Comparison of ENCODE assay signal across 12 cellular contexts in genomic region chr13:39016087-39016486, GRCh38. TPM values are rescaled to one million over a fixed set of nuclear protein-coding genes. Genes with fewer than 3 reads are reported as not detected.
A peak's percentile ranks its signal among the peaks of the same experiment; 100 is the strongest.
DNase-seq lines count a peak whose midpoint lies in the region; ATAC-seq and TF ChIP-seq lines count a peak whose summit lies in the region.
"Had no signal": no experiment of that assay in that cellular context is flagged by ENCODE, and none has a peak within 500 bp of the region (broad histone marks: within the 10 kb centered on the region; RNA-seq: fewer than 3 reads in every experiment).

No MANE protein-coding gene starts in this region.

- no peak for DNase-seq in activated CD4-positive, CD25-positive, alpha-beta regulatory T cell treated with anti-CD3 and anti-CD28 coated beads, Interleukin-2, amount 50 U/mL, for 72 hours
- no peak for DNase-seq in psoas muscle
- DNase-seq in effector CD4-positive, alpha-beta T cell: no peak
- DNase-seq in NCI-H2196 treated with DMSO at 0.1 percent for 48 hours (lab: John Stamatoyannopoulos, UW; ENCODE audit: unreplicated experiment): no peak
- DNase-seq in NCI-H128 (lab: John Stamatoyannopoulos, UW; ENCODE audit: unreplicated experiment): no peak
- DNase-seq: aorta had no signal

- H3K36me3 ChIP-seq in psoas muscle (ENCODE audit: insufficient read depth in 1 of 2, low read depth in 1 of 2): peaks cover 0 to 83% of the 10 kb centered on the region in 2 donors

- peak overlapping the region; percentile 75 for H3K27ac ChIP-seq in psoas muscle

- H3K27me3 ChIP-seq in psoas muscle (ENCODE audit: insufficient read depth in 3 of 3, low read length in 2 of 3): no peaks in the 10 kb centered on the region

- no peaks in the 10 kb centered on the region for H3K9me3 ChIP-seq in psoas muscle

- no peak overlapping the region for H3K4me3 ChIP-seq in psoas muscle

- intact Hi-C loops in psoas muscle (cut with DNase I): loop anchor here in 1 of 2 donors (10.0 kb wide), 1 partner anchor 141 kb away; no protein-coding TSS in a partner anchor

- ATAC-seq in activated CD4-positive, CD25-positive, alpha-beta regulatory T cell treated with anti-CD3 and anti-CD28 coated beads, Interleukin-2, amount 50 U/mL, for 24 hours: peak; percentile 77 to 92
- ATAC-seq in GM21529 (IDR thresholded peaks at IDR 0.05; ENCODE audit: unreplicated experiment) (peak; percentile 61), HG03159 (IDR thresholded peaks at IDR 0.05; ENCODE audit: unreplicated experiment) (peak; percentile 64), psoas muscle (peak; percentile 83 to 94 (median 90))

- 23 to 42% (median 33%) methylated on average over 1 of the region's 1 CpG for WGBS in psoas muscle, 3 donors

- H3K4me1 ChIP-seq in psoas muscle: peaks cover 14% of the 10 kb centered on the region

- no peak for TF ChIP-seq CTCF in psoas muscle (IDR thresholded peaks at IDR 0.05)

RNA-seq across cellular contexts. Expression of gene PROSER1, which starts 21.8 kb away (rescaled TPM):
- 10 to 100 TPM; 13.3 to 19.2 (median 15.1) TPM for total RNA-seq in psoas muscle
- 1 to 10 TPM; 3.4 to 8.5 (median 5.4) TPM for polyA plus RNA-seq in psoas muscle

RNA-seq across cellular contexts. Expression of gene NHLRC3, which starts 22.2 kb away (rescaled TPM):
- 10 to 100 TPM in 1 of 4 donors, 1 to 10 TPM in 3; 7.2 to 10.1 (median 8.1) TPM for total RNA-seq in psoas muscle
- 1 to 10 TPM; 3.4 to 9.3 (median 3.7) TPM for polyA plus RNA-seq in psoas muscle

RNA-seq across cellular contexts. Expression of gene STOML3, which starts 25.5 kb away (rescaled TPM):
- not detected for total RNA-seq in psoas muscle
- polyA plus RNA-seq in psoas muscle: not detected
- total RNA-seq: A172, aorta, LHCN-M2, mononuclear cell had no signal
- polyA plus RNA-seq: aorta had no signal
